ENCODE assay signal across 8 cellular contexts in the genomic region with DNA sequence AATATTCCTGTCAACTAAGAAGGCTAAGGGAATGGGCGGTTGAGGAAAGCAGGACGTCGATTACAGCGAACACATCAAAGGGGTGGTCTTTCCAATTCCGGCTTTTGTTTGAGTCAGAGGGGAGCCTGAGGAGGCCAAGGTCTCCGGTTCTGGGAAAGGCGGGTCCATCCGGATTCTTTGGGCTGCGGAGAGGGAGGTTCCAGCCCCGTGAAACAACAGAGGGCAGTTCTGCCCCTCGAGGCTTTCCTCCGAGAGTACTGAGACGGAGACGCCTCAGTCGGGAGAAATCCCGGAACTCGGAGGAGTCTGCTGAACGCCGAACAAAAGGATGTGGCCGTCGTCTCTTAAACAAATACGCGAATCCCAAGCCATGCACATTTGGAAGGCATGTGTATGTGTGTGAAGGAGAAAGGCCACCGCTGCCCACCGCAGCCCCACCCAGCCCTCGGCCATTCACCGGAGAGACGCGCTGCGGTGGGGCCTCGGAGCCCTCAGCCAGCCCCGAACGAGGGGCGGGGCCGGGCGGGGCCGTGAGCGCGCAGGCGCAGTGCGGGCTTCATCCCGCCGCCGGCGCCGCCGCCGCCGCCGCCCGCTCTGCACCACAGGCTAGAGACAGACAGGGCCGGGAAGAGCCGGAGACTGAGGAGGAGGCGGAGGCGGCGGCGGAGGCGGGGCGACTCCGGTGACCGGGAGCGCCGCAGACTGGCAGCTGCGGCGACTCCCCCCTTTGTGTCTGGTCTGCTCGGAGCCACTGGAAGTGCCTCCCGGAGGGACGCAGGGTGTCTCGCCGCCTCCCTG. TPM values are rescaled to one million over a fixed set of nuclear protein-coding genes. Genes with fewer than 3 reads are reported as not detected.
A peak's percentile ranks its signal among the peaks of the same experiment; 100 is the strongest.
DNase-seq lines count a peak whose midpoint lies in the region; ATAC-seq and TF ChIP-seq lines count a peak whose summit lies in the region.

A gene (plus strand): TSS at position 717 of the 798 bp plus-strand sequence. CDS start 1,148 bp downstream, outside the sequence.

- peak; percentile 76 for ATAC-seq in HG03432 (IDR thresholded peaks at IDR 0.05; ENCODE audit: unreplicated experiment)
- ATAC-seq in left colon = peak; percentile 89

- DNase-seq in AG20443 (ENCODE audit: low spot score) (peak; percentile 94), NCI-H510A (lab: John Stamatoyannopoulos, UW) (peak; percentile 79), coronary artery (ENCODE audit: low spot score) (peak; percentile 94), left colon (peak; percentile 88 to 90)
- DNase-seq in activated CD4-positive, alpha-beta T cell treated with anti-CD3 and anti-CD28 coated beads for 4 hours = peak; percentile 79 to 81
- peak; percentile 76 to 85 for DNase-seq in stimulated activated CD4-positive, alpha-beta T cell treated with anti-CD3 and anti-CD28 coated beads, Interleukin-1b, Interleukin-23, amount 100 ng/mL, for 4 hours (ENCODE audit: low read depth in 2 of 2)

- no peak for TF ChIP-seq CTCF in coronary artery (IDR thresholded peaks at IDR 0.05)

- H3K4me3 ChIP-seq in coronary artery = peak within 1 kb of the TSS; percentile 88

- peak; percentile 88 for TF ChIP-seq POLR2A in GM19193 (IDR thresholded peaks at IDR 0.05; ENCODE audit: extremely low read depth, insufficient read depth, insufficient read length)

- H3K27ac ChIP-seq in coronary artery = peak within 1 kb of the TSS; percentile 94 to 99

- intact Hi-C loops in left colon (cut with DNase I, micrococcal nuclease) = no loop called here

RNA-seq across cellular contexts. Expression of the gene that starts here (rescaled TPM):
- 10 to 100 TPM; 40.8 to 42.8 TPM for total RNA-seq in left colon

Comparison
In these comparisons a context has a peak if more than half of its experiments do, and no peak if none do; other contexts are left out.
1. Peak in every context shown above with its lines: DNase-seq, ATAC-seq, H3K4me3 ChIP-seq and H3K27ac ChIP-seq.